Comparison of ENCODE assay signal across 21 cellular contexts in genomic region chr20:4007383-4008025, GRCh38. TPM values are rescaled to one million over a fixed set of nuclear protein-coding genes. Genes with fewer than 3 reads are reported as not detected.
DNase-seq lines count a peak whose midpoint lies in the region; ATAC-seq, FAIRE-seq and TF ChIP-seq lines count a peak whose summit lies in the region.
"Had no signal": no experiment of that assay in that cellular context is flagged by ENCODE, and none has a peak within 500 bp of the region (broad histone marks: within the 10 kb centered on the region; RNA-seq: fewer than 3 reads in every experiment).

No MANE protein-coding gene starts in this region.

- H3K4me2 ChIP-seq in IMR-90 (ENCODE audit: low read depth, low read length): no peak overlapping the region

- H2BK20ac ChIP-seq in IMR-90 (ENCODE audit: low read depth, low read length): no peak overlapping the region

- H3K23ac ChIP-seq in IMR-90 (ENCODE audit: low read depth, low read length): no peak overlapping the region

- H4K5ac ChIP-seq in IMR-90 (ENCODE audit: low read depth, low read length): no peak overlapping the region

- intact Hi-C loops in A673 (cut with micrococcal nuclease; ENCODE audit: unreplicated experiment) (no loop called here), IMR-90 (cut with micrococcal nuclease) (no loop called here), prostate gland (cut with DNase I) (no loop called here)
- intact Hi-C loops in dendritic cell treated with granulocyte-macrophage colony-stimulating factor and Interleukin-4, amounts not matched to agents 40 ng/mL and 50 ng/mL, for 4 days (cut with micrococcal nuclease): no loop called here

- H3K4me3 Mint-ChIP-seq in dendritic cell treated with granulocyte-macrophage colony-stimulating factor and Interleukin-4, amounts not matched to agents 40 ng/mL and 50 ng/mL, for 4 days: no peak overlapping the region
- H3K4me3 Mint-ChIP-seq: CD4-positive, alpha-beta T cell; central memory CD8-positive, alpha-beta T cell; IgD-negative memory B cell; nephron had no signal

- no peak overlapping the region for H2AK9ac ChIP-seq in IMR-90 (replicated peaks; ENCODE audit: low read depth, low read length, poor library complexity)

- H3K4me1 ChIP-seq in A673 (ENCODE audit: insufficient read depth, low read length, poor library complexity, severe bottlenecking) (peaks cover 11% of the 10 kb centered on the region), IMR-90 (ENCODE audit: control insufficient read depth, insufficient read depth, low read length) (peaks cover 11% of the 10 kb centered on the region), prostate gland (replicated peaks) (no peaks in the 10 kb centered on the region)

- peaks cover 13 to 76% of the 10 kb centered on the region in 2 experiments for H3K79me1 ChIP-seq in IMR-90 (ENCODE audit: low read depth in 1 of 2, low read length in 2 of 2)

- H3K56ac ChIP-seq in IMR-90 (ENCODE audit: extremely low read depth, insufficient read depth, low read length): no peak overlapping the region

- no peak overlapping the region for H2AK5ac ChIP-seq in IMR-90 (ENCODE audit: low read depth, low read length)

- H3K36me3 ChIP-seq in A673 (ENCODE audit: insufficient read depth, low read length, poor library complexity, severe bottlenecking): no peaks in the 10 kb centered on the region
- H3K36me3 ChIP-seq in IMR-90 (ENCODE audit: control insufficient read depth, insufficient read depth, low read length): peaks cover 7% of the 10 kb centered on the region
- no peaks in the 10 kb centered on the region for H3K36me3 ChIP-seq in prostate gland
- H3K36me3 ChIP-seq: vagina had no signal

- H3K27ac ChIP-seq in A673 (ENCODE audit: low read depth, low read length, poor library complexity, severe bottlenecking) (peak overlapping the region; percentile 40), IMR-90 (ENCODE audit: insufficient read depth, low read length) (no peak overlapping the region), prostate gland (peak overlapping the region; percentile 23 to 66)
- H3K27ac ChIP-seq: epithelial cell of prostate, foreskin keratinocyte, vagina had no signal

- POLR2A ChIA-PET in A673 (lab: Charles Lee; ENCODE audit: low non-redundant PET) (interaction anchor here (0.6 kb wide), 1 partner anchor 39 kb away, joined by 3 read pairs; no protein-coding TSS in a partner anchor), IMR-90 (lab: Charles Lee; ENCODE audit: unreplicated experiment) (interaction anchor here (0.7 kb wide), 1 partner anchor 63 kb away, joined by 3 read pairs; no protein-coding TSS in a partner anchor)

- H3K27me3 ChIP-seq in A673 (replicated peaks; ENCODE audit: insufficient read depth, low read depth, low read length, poor library complexity): no peaks in the 10 kb centered on the region
- H3K27me3 ChIP-seq in IMR-90 (ENCODE audit: control insufficient read depth, insufficient read depth, low read length): no peaks in the 10 kb centered on the region
- H3K27me3 ChIP-seq in prostate gland (replicated peaks; ENCODE audit: insufficient read depth): no peaks in the 10 kb centered on the region
- H3K27me3 ChIP-seq: foreskin keratinocyte, vagina had no signal

- no peak for TF ChIP-seq RAD21 in IMR-90 (IDR thresholded peaks at IDR 0.05; ENCODE audit: low read length)

- no peak for FAIRE-seq in RCC 7860 (lab: Jason Lieb, UNC)

- no peak overlapping the region for H2BK120ac ChIP-seq in IMR-90 (ENCODE audit: low read depth, low read length)

- H2BK15ac ChIP-seq in IMR-90 (ENCODE audit: low read depth, low read length): no peak overlapping the region

- H4K20me1 ChIP-seq in IMR-90 (ENCODE audit: insufficient read depth, low read length): peaks cover 79% of the 10 kb centered on the region

- WGBS in IMR-90 (ENCODE audit: extremely low coverage in 2 of 2, insufficient read length in 1 of 2), 2 experiments: no CpG with 5 or more reads among the region's 3 CpGs
- WGBS in prostate gland: 79% methylated on average over 3 of the region's 3 CpGs

- peaks cover 60% of the 10 kb centered on the region for H3K4me1 Mint-ChIP-seq in dendritic cell treated with granulocyte-macrophage colony-stimulating factor and Interleukin-4, amounts not matched to agents 40 ng/mL and 50 ng/mL, for 4 days (ENCODE audit: low read depth)

- TF ChIP-seq CTCF in A673 (conservative IDR thresholded peaks at IDR 0.05; ENCODE audit: low read depth, low read length) (no peak), IMR-90 (conservative IDR thresholded peaks at IDR 0.05; ENCODE audit: low read depth, low read length) (no peak), prostate gland (IDR thresholded peaks at IDR 0.05) (no peak)

- no peak overlapping the region for H2AFZ ChIP-seq in IMR-90 (replicated peaks; ENCODE audit: low read length, poor library complexity)

- H3K27ac Mint-ChIP-seq in dendritic cell treated with granulocyte-macrophage colony-stimulating factor and Interleukin-4, amounts not matched to agents 40 ng/mL and 50 ng/mL, for 4 days: peak overlapping the region; percentile 55
- H3K27ac Mint-ChIP-seq: CD4-positive, alpha-beta T cell; IgD-negative memory B cell had no signal

- DNase-seq in A673 (ENCODE audit: low spot score): no peak
- no peak for DNase-seq in IMR-90
- DNase-seq in prostate gland (ENCODE audit: low spot score): no peak
- DNase-seq in activated CD4-positive, alpha-beta T cell treated with anti-CD3 and anti-CD28 coated beads for 1 hour: no peak
- no peak for DNase-seq in RCC 7860 (ENCODE audit: low spot score)
- DNase-seq in SHP77 treated with DMSO at 0.1 percent for 48 hours (lab: John Stamatoyannopoulos, UW): no peak
- DNase-seq: activated CD4-positive, alpha-beta T cell treated with anti-CD3 and anti-CD28 coated beads, Interleukin-2, amount 50 U/mL, for 4 hours; amniotic stem cell; CD4-positive, alpha-beta T cell; DMS153; foreskin keratinocyte; MM.1S; NCI-H748 treated with DMSO at 0.1 percent for 48 hours; T-helper 1 cell had no signal

- H3K9me3 Mint-ChIP-seq in dendritic cell treated with granulocyte-macrophage colony-stimulating factor and Interleukin-4, amounts not matched to agents 40 ng/mL and 50 ng/mL, for 4 days: no peaks in the 10 kb centered on the region
- H3K9me3 Mint-ChIP-seq: CD4-positive, alpha-beta T cell; central memory CD8-positive, alpha-beta T cell; IgD-negative memory B cell; nephron had no signal

- ATAC-seq in IMR-90 (ENCODE audit: low read depth) (no peak), HG03521 (IDR thresholded peaks at IDR 0.05; ENCODE audit: unreplicated experiment) (no peak)
- ATAC-seq: foreskin keratinocyte had no signal

- CTCF ChIA-PET in A673 (lab: Charles Lee) (no interaction called here), IMR-90 (lab: Yijun Ruan, JAX) (interaction anchor here (0.6 kb wide), 1 partner anchor 15 kb away, joined by 3 read pairs; no protein-coding TSS in a partner anchor)

- in situ Hi-C loops in IMR-90 (cut with MboI; ENCODE audit: low sequenced_read_pairs): no loop called here

- dilution Hi-C loops in IMR-90 (cut with HindIII; ENCODE audit: low sequenced_read_pairs, unreplicated experiment): no loop called here

- H3K9me1 ChIP-seq in IMR-90 (ENCODE audit: insufficient read depth, low read length): peaks cover 10% of the 10 kb centered on the region

- no peak overlapping the region for H2BK5ac ChIP-seq in IMR-90 (ENCODE audit: low read depth, low read length, poor library complexity, severe bottlenecking)

- H3K4me3 ChIP-seq in A673 (ENCODE audit: low read depth, low read length, poor library complexity, severe bottlenecking) (no peak overlapping the region), IMR-90 (ENCODE audit: insufficient read depth, low read depth, low read length) (no peak overlapping the region), prostate gland (no peak overlapping the region)
- H3K4me3 ChIP-seq: vagina had no signal

- H3K14ac ChIP-seq in IMR-90 (replicated peaks; ENCODE audit: low read depth, low read length): no peak overlapping the region

- peaks cover 55% of the 10 kb centered on the region for H3K36me3 Mint-ChIP-seq in dendritic cell treated with granulocyte-macrophage colony-stimulating factor and Interleukin-4, amounts not matched to agents 40 ng/mL and 50 ng/mL, for 4 days (ENCODE audit: low read depth)
- H3K36me3 Mint-ChIP-seq: IgD-negative memory B cell had no signal

- no peak overlapping the region for H3K18ac ChIP-seq in IMR-90 (ENCODE audit: low read depth, low read length)

- TF ChIP-seq POLR2A in IMR-90 (IDR thresholded peaks at IDR 0.05; ENCODE audit: low read depth, low read length): no peak
- TF ChIP-seq POLR2A in prostate gland (IDR thresholded peaks at IDR 0.05): no peak

- no TSS peak for BruUV-seq in A673 (replicated peaks; lab: Mats Ljungman, UMichigan)
- no TSS peak for BruUV-seq in IMR-90 (replicated peaks; lab: Mats Ljungman, UMichigan)

- no peaks in the 10 kb centered on the region for H3K27me3 Mint-ChIP-seq in dendritic cell treated with granulocyte-macrophage colony-stimulating factor and Interleukin-4, amounts not matched to agents 40 ng/mL and 50 ng/mL, for 4 days
- H3K27me3 Mint-ChIP-seq: CD4-positive, alpha-beta T cell; central memory CD8-positive, alpha-beta T cell; IgD-negative memory B cell had no signal

- H4K91ac ChIP-seq in IMR-90 (ENCODE audit: insufficient read depth, low read depth, low read length): no peak overlapping the region

- H3K9ac ChIP-seq in IMR-90 (ENCODE audit: low read depth, low read length): no peak overlapping the region

- no peak overlapping the region for H4K8ac ChIP-seq in IMR-90 (ENCODE audit: low read depth in 2 of 2, low read length in 2 of 2)

- H3K9me3 ChIP-seq in A673 (ENCODE audit: low read depth, low read length, poor library complexity, severe bottlenecking) (no peaks in the 10 kb centered on the region), IMR-90 (ENCODE audit: control insufficient read depth, insufficient read depth, low read length) (no peaks in the 10 kb centered on the region), prostate gland (no peaks in the 10 kb centered on the region)
- H3K9me3 ChIP-seq: vagina had no signal

- no peak overlapping the region for H3K4ac ChIP-seq in IMR-90 (ENCODE audit: low read depth, low read length)

TF ChIP-seq in IMR-90, 13 proteins besides CTCF, POLR2A, EP300 and RAD21:
- peak; percentile 80 for TF ChIP-seq MAFK (IDR thresholded peaks at IDR 0.05; ENCODE audit: low read depth, low read length)
- TF ChIP-seq CEBPB (IDR thresholded peaks at IDR 0.05; ENCODE audit: low read depth, low read length): no peak
- no peak for TF ChIP-seq NFE2L2 (IDR thresholded peaks at IDR 0.05; ENCODE audit: low read depth, low read length)
TF ChIP-seq in IMR-90: peak in this region for 1.

RNA-seq across cellular contexts. Expression of gene RNF24, which starts 7.9 kb away (rescaled TPM):
- total RNA-seq in A673 (2021) (19.3 and 21.5 TPM in 2 replicates), IMR-90 (2012; rRNA removed) (11.3 and 12.5 TPM in 2 replicates), prostate gland (10 to 100 TPM; 30.4 to 31.2 TPM)
- polyA plus RNA-seq in IMR-90 (2012; rRNA removed): 9.1 and 11.3 TPM in 2 replicates
- polyA plus RNA-seq in IMR-90 (2012; cell fraction: cytosol; rRNA removed): 6.6 and 7.3 TPM in 2 replicates
- polyA plus RNA-seq in IMR-90 (2012; cell fraction: nucleus; rRNA removed; ENCODE audit: low replicate concordance): 6.4 and 11.0 TPM in 2 replicates
